In the genomic region with DNA sequence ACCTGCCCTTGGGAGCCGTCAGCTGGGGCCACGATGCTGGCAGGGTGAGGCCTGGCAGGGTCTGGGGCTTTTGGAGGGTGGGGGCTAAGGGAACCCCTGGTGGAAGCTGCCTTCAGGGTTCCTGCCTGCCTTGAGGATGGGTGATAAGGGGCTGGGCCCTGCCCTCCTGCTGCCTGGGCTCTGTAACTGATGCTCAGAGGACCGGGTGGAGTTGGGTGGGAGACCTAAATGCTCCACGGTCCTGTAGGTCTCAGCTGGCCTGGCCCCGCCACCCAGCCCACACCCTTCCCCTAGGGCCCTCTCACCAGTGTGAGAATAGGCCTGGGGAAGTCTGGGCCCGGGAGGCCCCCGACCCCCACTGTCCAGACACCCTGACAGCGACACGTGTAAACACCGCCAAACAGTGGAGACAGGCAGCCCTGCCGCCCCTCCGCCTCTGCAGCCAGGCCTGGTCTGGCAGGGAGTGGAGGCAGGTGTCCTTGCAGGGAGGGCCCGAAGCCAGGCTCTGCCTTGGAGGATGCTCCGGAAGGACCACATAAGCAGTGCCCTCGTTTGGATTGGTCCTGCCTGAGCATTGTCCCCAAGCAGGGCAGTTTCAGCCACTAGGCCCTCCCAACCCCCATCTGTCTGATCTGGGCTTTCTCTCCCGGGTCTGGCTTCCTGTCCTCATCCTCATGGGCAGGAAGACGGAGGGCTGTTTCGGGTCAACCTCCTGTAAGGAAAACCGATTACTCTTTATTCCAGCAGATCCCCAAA, we compare ENCODE assay signal across 9 cellular contexts. TPM values are rescaled to one million over a fixed set of nuclear protein-coding genes. Genes with fewer than 3 reads are reported as not detected.
A peak's percentile ranks its signal among the peaks of the same experiment; 100 is the strongest.
DNase-seq lines count a peak whose midpoint lies in the region; ATAC-seq and TF ChIP-seq lines count a peak whose summit lies in the region.
"Had no signal": no experiment of that assay in that cellular context is flagged by ENCODE, and none has a peak within 500 bp of the region (broad histone marks: within the 10 kb centered on the region; RNA-seq: fewer than 3 reads in every experiment).

No MANE protein-coding gene starts in this region.

- no peak for TF ChIP-seq CTCF in upper lobe of left lung (IDR thresholded peaks at IDR 0.05)
- no peak for TF ChIP-seq CTCF in endothelial cell (IDR thresholded peaks at IDR 0.05; ENCODE audit: unreplicated experiment)

- 38 to 40% methylated on average over 13 of the region's 19 CpGs for WGBS in mesodermal cell (ENCODE audit: insufficient coverage in 2 of 2), 2 experiments
- 36 to 71% methylated on average over 11 to 14 of the region's 19 CpGs for WGBS in upper lobe of left lung, 2 donors

- TF ChIP-seq EP300 in upper lobe of left lung (IDR thresholded peaks at IDR 0.05) = no peak

- H3K27ac ChIP-seq in mesodermal cell (ENCODE audit: low read depth, low read length, severe bottlenecking) (peak overlapping the region; percentile 62), upper lobe of left lung (peak overlapping the region; percentile 95 to 98 (median 96))

- H3K4me1 ChIP-seq in mesodermal cell (ENCODE audit: control insufficient read depth, insufficient read depth, low read length, poor library complexity, severe bottlenecking) = peaks cover 55% of the 10 kb centered on the region
- peaks cover 43 to 73% (median 51%) of the 10 kb centered on the region in 4 donors for H3K4me1 ChIP-seq in upper lobe of left lung

- no peak for ATAC-seq in upper lobe of left lung (ENCODE audit: low FRiP score in 2 of 2)

- H3K27me3 ChIP-seq in upper lobe of left lung = peaks cover 0 to 20% (median 0%) of the 10 kb centered on the region in 4 donors

- H3K27ac Mint-ChIP-seq in activated naive CD4-positive, alpha-beta T cell treated with anti-CD3 and anti-CD28 coated beads for 36 hours = no peak overlapping the region
- H3K27ac Mint-ChIP-seq in endothelial cell (ENCODE audit: unreplicated experiment) = no peak overlapping the region

- no peak for TF ChIP-seq POLR2A in upper lobe of left lung (IDR thresholded peaks at IDR 0.05)

- H3K9me3 ChIP-seq in mesodermal cell (ENCODE audit: control insufficient read depth, low read length) (no peaks in the 10 kb centered on the region), upper lobe of left lung (no peaks in the 10 kb centered on the region)

- intact Hi-C loops in activated naive CD4-positive, alpha-beta T cell treated with anti-CD3 and anti-CD28 coated beads for 36 hours (cut with micrococcal nuclease) = no loop called here

- CTCF ChIA-PET in activated naive CD4-positive, alpha-beta T cell treated with anti-CD3 and anti-CD28 coated beads for 36 hours (lab: Charles Lee) = no interaction called here

- H3K27me3 Mint-ChIP-seq in activated naive CD4-positive, alpha-beta T cell treated with anti-CD3 and anti-CD28 coated beads for 36 hours (ENCODE audit: low read depth) = peaks cover 47% of the 10 kb centered on the region
- H3K27me3 Mint-ChIP-seq in endothelial cell (ENCODE audit: unreplicated experiment) = peaks cover 22% of the 10 kb centered on the region

- peak overlapping the region; percentile 41 for H3K4me3 Mint-ChIP-seq in activated naive CD4-positive, alpha-beta T cell treated with anti-CD3 and anti-CD28 coated beads for 36 hours
- H3K4me3 Mint-ChIP-seq in endothelial cell (ENCODE audit: unreplicated experiment) = no peak overlapping the region

- DNase-seq in activated naive CD4-positive, alpha-beta T cell treated with anti-CD3 and anti-CD28 coated beads for 36 hours = no peak
- no peak for DNase-seq in activated naive CD4-positive, alpha-beta T cell treated with anti-CD3 and anti-CD28 coated beads, Interleukin-2, amount 50 U/mL, for 16 hours
- peak; percentile 95 for DNase-seq in cerebellum (ENCODE audit: low spot score)
- peak in 1 of 2 donors; percentile 74 for DNase-seq in upper lobe of left lung
- no peak for DNase-seq in NCI-H1105 treated with DMSO at 0.1 percent for 48 hours (lab: John Stamatoyannopoulos, UW)
- no peak for DNase-seq in endothelial cell (ENCODE audit: low spot score)
- no peak for DNase-seq in foreskin melanocyte
- DNase-seq: CD4-positive, alpha-beta memory T cell had no signal

- H3K9me3 Mint-ChIP-seq in activated naive CD4-positive, alpha-beta T cell treated with anti-CD3 and anti-CD28 coated beads for 36 hours = no peaks in the 10 kb centered on the region
- no peaks in the 10 kb centered on the region for H3K9me3 Mint-ChIP-seq in endothelial cell (ENCODE audit: unreplicated experiment)
- H3K9me3 Mint-ChIP-seq: CD4-positive, alpha-beta memory T cell had no signal

- H3K4me3 ChIP-seq in mesodermal cell (ENCODE audit: extremely low read depth, insufficient read depth, low read length, poor library complexity, severe bottlenecking) (no peak overlapping the region), upper lobe of left lung (no peak overlapping the region)

- H3K4me1 Mint-ChIP-seq in activated naive CD4-positive, alpha-beta T cell treated with anti-CD3 and anti-CD28 coated beads for 36 hours (ENCODE audit: low read depth) = peaks cover under 1% of the 10 kb centered on the region
- H3K4me1 Mint-ChIP-seq in endothelial cell (ENCODE audit: unreplicated experiment) = peaks cover 31% of the 10 kb centered on the region

- peaks cover 8% of the 10 kb centered on the region for H3K36me3 ChIP-seq in mesodermal cell (ENCODE audit: control insufficient read depth, insufficient read depth, low read length)
- no peaks in the 10 kb centered on the region for H3K36me3 ChIP-seq in upper lobe of left lung

- no peaks in the 10 kb centered on the region for H3K36me3 Mint-ChIP-seq in activated naive CD4-positive, alpha-beta T cell treated with anti-CD3 and anti-CD28 coated beads for 36 hours (ENCODE audit: low read depth)
- peaks cover 8% of the 10 kb centered on the region for H3K36me3 Mint-ChIP-seq in endothelial cell (ENCODE audit: low read depth, unreplicated experiment)
- H3K36me3 Mint-ChIP-seq: CD4-positive, alpha-beta memory T cell had no signal

RNA-seq across cellular contexts. Expression of gene BAHCC1, which starts 6.5 kb away (rescaled TPM):
- total RNA-seq in activated naive CD4-positive, alpha-beta T cell treated with anti-CD3 and anti-CD28 coated beads for 36 hours = under 1 TPM in 1 of 2 experiments, not detected in 1; 0.02 TPM
- 20.5 TPM for total RNA-seq in cerebellum
- polyA plus RNA-seq in mesodermal cell (2013, experiment 1 of 2) = 29.9 TPM
- polyA plus RNA-seq in mesodermal cell (2013, experiment 2 of 2) = 21.6 TPM
- total RNA-seq in upper lobe of left lung = 10 to 100 TPM in 5 of 6 donors, 1 to 10 TPM in 1; 8.2 to 81.7 (median 21.0) TPM
- 10.7 TPM for total RNA-seq in endothelial cell (ENCODE audit: unreplicated experiment)
- total RNA-seq: CD4-positive, alpha-beta memory T cell had no signal
- polyA plus RNA-seq: CD4-positive, alpha-beta memory T cell had no signal

Comparison
In these comparisons a context has a peak if more than half of its experiments do, and no peak if none do; other contexts are left out.
1. RNA of gene BAHCC1, which starts 6.5 kb away (total RNA-seq): 8.2 to 81.7 TPM in upper lobe of left lung, 20.5 TPM in cerebellum (single experiment) and 10.7 TPM in endothelial cell (single experiment); 0.02 TPM in activated naive CD4-positive, alpha-beta T cell treated with anti-CD3 and anti-CD28 coated beads for 36 hours; every median in the first group is over 4 times any median in the second.